Comparison of ENCODE assay signal across 8 cellular contexts in the genomic region with DNA sequence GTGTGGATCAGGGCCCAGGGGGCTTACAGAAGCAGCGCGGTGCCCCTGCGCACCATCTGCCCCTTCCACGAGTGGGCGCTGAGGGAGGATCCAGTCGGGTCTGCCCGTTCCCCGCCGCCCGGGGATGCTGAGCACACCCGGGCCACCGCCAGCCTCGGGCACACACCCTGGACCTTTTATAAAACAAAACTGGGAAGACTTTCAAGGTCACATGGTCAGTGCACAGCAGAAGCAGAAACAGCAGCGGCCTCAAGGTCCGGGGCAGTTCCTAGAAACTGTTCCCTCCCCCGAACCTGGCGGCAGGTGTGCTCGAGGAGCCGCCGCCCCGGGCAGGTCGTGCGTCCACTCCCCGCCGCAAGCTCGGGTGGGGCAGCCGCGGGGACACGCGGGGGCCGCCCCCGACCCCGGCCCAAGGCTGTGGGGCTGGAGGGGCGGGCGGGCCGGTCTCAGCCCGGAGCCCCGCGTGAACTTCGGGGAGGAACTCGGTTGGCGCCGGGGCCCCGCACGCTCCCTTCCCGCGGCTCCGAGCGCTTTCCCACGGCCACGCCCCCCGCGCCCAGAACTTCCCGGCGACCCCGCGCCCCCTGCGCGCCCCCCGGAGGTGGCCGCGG. TPM values are rescaled to one million over a fixed set of nuclear protein-coding genes. Genes with fewer than 3 reads are reported as not detected.
DNase-seq lines count a peak whose midpoint lies in the region; ATAC-seq, FAIRE-seq and TF ChIP-seq lines count a peak whose summit lies in the region.

No MANE protein-coding gene starts in this region.

- TF ChIP-seq EP300 in transverse colon (IDR thresholded peaks at IDR 0.05; ENCODE audit: low read depth): no peak

- peak overlapping the region; percentile 19; the same call in 1 of the 2 replicates for H3K4me3 ChIP-seq in SK-N-MC
- peak overlapping the region; percentile 66 for H3K4me3 ChIP-seq in endodermal cell (ENCODE audit: low read length)
- H3K4me3 ChIP-seq in transverse colon: peak overlapping the region; percentile 62 to 80 (median 73)

- TF ChIP-seq POLR2A in transverse colon (IDR thresholded peaks at IDR 0.05) (peak; percentile 59), GM18505 (IDR thresholded peaks at IDR 0.05; ENCODE audit: borderline replicate concordance, extremely low read depth, insufficient read depth, insufficient read length) (no peak)

- WGBS in endodermal cell (ENCODE audit: insufficient coverage in 1 of 2, insufficient read length in 1 of 2), 2 experiments: 3 to 9% methylated on average over 6 to 62 of the region's 62 CpGs
- 4% methylated on average over 18 of the region's 62 CpGs; no CpG with 5 or more reads in 1 of the 2 donors for WGBS in transverse colon (ENCODE audit: low coverage in 1 of 2), 2 donors

- H3K36me3 ChIP-seq in SK-N-MC (ENCODE audit: insufficient read depth, low read length) (no peaks in the 10 kb centered on the region; the same call in 1 of the 2 replicates), endodermal cell (ENCODE audit: control insufficient read depth, insufficient read depth, low read length) (peaks cover 5% of the 10 kb centered on the region), transverse colon (peaks cover 0 to 2% (median 0%) of the 10 kb centered on the region in 4 donors)

- no peak for ATAC-seq in GM18505 (IDR thresholded peaks at IDR 0.05; ENCODE audit: unreplicated experiment)

- TF ChIP-seq CTCF in endodermal cell (conservative IDR thresholded peaks at IDR 0.05) (peak; percentile 37), transverse colon (IDR thresholded peaks at IDR 0.05) (no peak), D721Med (IDR thresholded peaks at IDR 0.05; ENCODE audit: insufficient read depth, missing control alignments) (no peak)

- H3K27ac ChIP-seq in SK-N-MC (0 out of 2 replicates have a peak overlapping the region, but pooled peaks have one; percentile 44), endodermal cell (ENCODE audit: low read depth, low read length) (no peak overlapping the region), transverse colon (peak overlapping the region; percentile 87 to 92 (median 89))

- no peaks in the 10 kb centered on the region for H3K27me3 ChIP-seq in endodermal cell (ENCODE audit: control insufficient read depth, insufficient read depth, low read length, poor library complexity, severe bottlenecking)
- H3K27me3 ChIP-seq in transverse colon: no peaks in the 10 kb centered on the region

- H3K9me3 ChIP-seq in SK-N-MC (ENCODE audit: low read depth, low read length): no peaks in the 10 kb centered on the region
- H3K9me3 ChIP-seq in endodermal cell (ENCODE audit: control insufficient read depth, low read length): no peaks in the 10 kb centered on the region
- no peaks in the 10 kb centered on the region for H3K9me3 ChIP-seq in transverse colon

- H3K4me1 ChIP-seq in endodermal cell (ENCODE audit: control insufficient read depth, insufficient read depth, low read length) (peaks cover 3% of the 10 kb centered on the region), transverse colon (peaks cover 3 to 22% (median 12%) of the 10 kb centered on the region in 4 donors)

- no peak for FAIRE-seq in D721Med (lab: Jason Lieb, UNC)

- intact Hi-C loops in activated naive CD4-positive, alpha-beta T cell treated with anti-CD3 and anti-CD28 coated beads for 36 hours (cut with micrococcal nuclease): no loop called here
- intact Hi-C loops in transverse colon (cut with DNase I; ENCODE audit: low total_unique reads): no loop called here

- no peaks in the 10 kb centered on the region for H3K9me3 Mint-ChIP-seq in activated naive CD4-positive, alpha-beta T cell treated with anti-CD3 and anti-CD28 coated beads for 36 hours
- no peaks in the 10 kb centered on the region for H3K9me3 Mint-ChIP-seq in endodermal cell

- H3K4me1 Mint-ChIP-seq in activated naive CD4-positive, alpha-beta T cell treated with anti-CD3 and anti-CD28 coated beads for 36 hours (ENCODE audit: low read depth): peaks cover 4% of the 10 kb centered on the region
- H3K4me1 Mint-ChIP-seq in endodermal cell: peaks cover under 1% of the 10 kb centered on the region

- in situ Hi-C loops in transverse colon (cut with MboI; ENCODE audit: low pct_ligation_motif_present in 1 of 4, low pct_unique_long_range_greater_than_20kb in 1 of 4, low sequenced_read_pairs in 3 of 4): no loop called here

- H3K36me3 Mint-ChIP-seq in activated naive CD4-positive, alpha-beta T cell treated with anti-CD3 and anti-CD28 coated beads for 36 hours (ENCODE audit: low read depth): peaks cover 3% of the 10 kb centered on the region
- H3K36me3 Mint-ChIP-seq in endodermal cell (ENCODE audit: low read depth): peaks cover 14% of the 10 kb centered on the region

- H3K9ac ChIP-seq in SK-N-MC (ENCODE audit: insufficient read length): no peak overlapping the region
- H3K9ac ChIP-seq in endodermal cell (ENCODE audit: extremely low read depth, low read length, poor library complexity, severe bottlenecking): no peak overlapping the region

- no peak overlapping the region for H3K27ac Mint-ChIP-seq in activated naive CD4-positive, alpha-beta T cell treated with anti-CD3 and anti-CD28 coated beads for 36 hours
- no peak overlapping the region for H3K27ac Mint-ChIP-seq in endodermal cell

- H3K4me3 Mint-ChIP-seq in activated naive CD4-positive, alpha-beta T cell treated with anti-CD3 and anti-CD28 coated beads for 36 hours: peak overlapping the region; percentile 68
- H3K4me3 Mint-ChIP-seq in endodermal cell: peak overlapping the region; percentile 71

- peaks cover 39% of the 10 kb centered on the region for H3K27me3 Mint-ChIP-seq in activated naive CD4-positive, alpha-beta T cell treated with anti-CD3 and anti-CD28 coated beads for 36 hours (ENCODE audit: low read depth)
- no peaks in the 10 kb centered on the region for H3K27me3 Mint-ChIP-seq in endodermal cell (ENCODE audit: insufficient read depth)

- CTCF ChIA-PET in activated naive CD4-positive, alpha-beta T cell treated with anti-CD3 and anti-CD28 coated beads for 36 hours (lab: Charles Lee): no interaction called here

- no peak for DNase-seq in activated naive CD4-positive, alpha-beta T cell treated with anti-CD3 and anti-CD28 coated beads for 36 hours
- DNase-seq in activated naive CD4-positive, alpha-beta T cell treated with anti-CD3 and anti-CD28 coated beads, Interleukin-2, amount 50 U/mL, for 16 hours: no peak
- DNase-seq in SK-N-MC (ENCODE audit: low read depth, low spot score) (no peak), endodermal cell (peak; percentile 73), medulla oblongata (ENCODE audit: extremely low spot score) (peak; percentile 80), transverse colon (peak; percentile 75), D721Med (ENCODE audit: insufficient read length, low spot score) (no peak)

RNA-seq across cellular contexts. Expression of a gene that starts 0.6 kb away (rescaled TPM):
- total RNA-seq in activated naive CD4-positive, alpha-beta T cell treated with anti-CD3 and anti-CD28 coated beads for 36 hours: under 1 TPM; 0.29 to 0.32 TPM
- total RNA-seq in endodermal cell (10 to 100 TPM; 43.2 to 54.5 TPM), transverse colon (10 to 100 TPM; 21.5 to 26.5 (median 25.0) TPM)
- polyA plus RNA-seq in endodermal cell (2013, experiment 1 of 2): 21.4 TPM
- polyA plus RNA-seq in endodermal cell (2013, experiment 2 of 2): 20.9 TPM

RNA-seq across cellular contexts. Expression of a gene that starts 21.5 kb away (rescaled TPM):
- 10 to 100 TPM; 36.9 to 40.7 TPM for total RNA-seq in activated naive CD4-positive, alpha-beta T cell treated with anti-CD3 and anti-CD28 coated beads for 36 hours
- total RNA-seq in endodermal cell (10 to 100 TPM; 50.2 to 53.1 TPM), transverse colon (100 to 1,000 TPM in 1 of 4 donors, 10 to 100 TPM in 3; 26.0 to 101 (median 53.6) TPM)
- polyA plus RNA-seq in endodermal cell (2013, experiment 1 of 2): 51.4 TPM
- polyA plus RNA-seq in endodermal cell (2013, experiment 2 of 2): 44.0 TPM

RNA-seq across cellular contexts. Expression of a gene that starts 42.3 kb away (rescaled TPM):
- under 1 TPM in 1 of 2 experiments, not detected in 1; 0.29 TPM for total RNA-seq in activated naive CD4-positive, alpha-beta T cell treated with anti-CD3 and anti-CD28 coated beads for 36 hours
- total RNA-seq in endodermal cell (not detected), transverse colon (not detected)
- polyA plus RNA-seq in endodermal cell (2013, experiment 1 of 2): not detected
- not detected for polyA plus RNA-seq in endodermal cell (2013, experiment 2 of 2)

Comparison
In these comparisons a context has a peak if more than half of its experiments do, and no peak if none do; other contexts are left out.
1. DNase-seq: peak in endodermal cell (single experiment), medulla oblongata (single experiment) and transverse colon (single experiment); none in activated naive CD4-positive, alpha-beta T cell treated with anti-CD3 and anti-CD28 coated beads for 36 hours (single experiment), activated naive CD4-positive, alpha-beta T cell treated with anti-CD3 and anti-CD28 coated beads, Interleukin-2, amount 50 U/mL, for 16 hours (single experiment), SK-N-MC (single experiment) and D721Med (single experiment).
2. H3K4me3 ChIP-seq: peak in every context shown above with its lines; median percentile 73 in transverse colon; 66 in endodermal cell; 19 in SK-N-MC.
3. RNA of a gene that starts 0.6 kb away (total RNA-seq): 43.2 to 54.5 TPM in endodermal cell and 21.5 to 26.5 TPM in transverse colon; 0.29 to 0.32 TPM in activated naive CD4-positive, alpha-beta T cell treated with anti-CD3 and anti-CD28 coated beads for 36 hours; every median in the first group is over 10 times any median in the second.